Comparison of ENCODE assay signal across 21 cellular contexts in genomic region chr6:3515669-3516068, GRCh38. TPM values are rescaled to one million over a fixed set of nuclear protein-coding genes. Genes with fewer than 3 reads are reported as not detected.
DNase-seq lines count a peak whose midpoint lies in the region; ATAC-seq, FAIRE-seq and TF ChIP-seq lines count a peak whose summit lies in the region.
"Had no signal": no experiment of that assay in that cellular context is flagged by ENCODE, and none has a peak within 500 bp of the region (broad histone marks: within the 10 kb centered on the region; RNA-seq: fewer than 3 reads in every experiment).

No MANE protein-coding gene starts in this region.

- FAIRE-seq in A549 (lab: Jason Lieb, UNC) = no peak
- no peak for FAIRE-seq in K562 (lab: Jason Lieb, UNC)
- FAIRE-seq: A204.1, D721Med, G401.6, GM12891, GM19239 had no signal

- no peak overlapping the region for H2AK9ac ChIP-seq in IMR-90 (replicated peaks; ENCODE audit: low read depth, low read length, poor library complexity)

- TF ChIP-seq EP300 in A549 (IDR thresholded peaks at IDR 0.05) (no peak), K562 (IDR thresholded peaks at IDR 0.05; ENCODE audit: low read length) (no peak)

- intact Hi-C loops in IMR-90 (cut with micrococcal nuclease) (no loop called here), K562 (cut with micrococcal nuclease) (no loop called here)

- no peak for TF ChIP-seq CTCF in A549 (IDR thresholded peaks at IDR 0.05)
- no peak for TF ChIP-seq CTCF in IMR-90 (conservative IDR thresholded peaks at IDR 0.05; ENCODE audit: low read depth, low read length)
- no peak for TF ChIP-seq CTCF in K562 (IDR thresholded peaks at IDR 0.05 in 2 of 3, conservative IDR thresholded peaks at IDR 0.05 in 1 of 3; ENCODE audit: insufficient read depth in 2 of 3, low read depth in 1 of 3, low read length in 3 of 3)

- no peak overlapping the region for H3K14ac ChIP-seq in IMR-90 (replicated peaks; ENCODE audit: low read depth, low read length)

- POLR2A ChIA-PET in A549 (lab: Yijun Ruan, JAX) = no interaction called here
- POLR2A ChIA-PET in IMR-90 (lab: Charles Lee; ENCODE audit: unreplicated experiment) = no interaction called here
- POLR2A ChIA-PET in K562 (lab: Yijun Ruan, JAX) = interaction anchor here (0.9 kb wide), 1 partner anchor 54 kb away, joined by 3 read pairs; no protein-coding TSS in a partner anchor

- H2BK5ac ChIP-seq in IMR-90 (ENCODE audit: low read depth, low read length, poor library complexity, severe bottlenecking) = no peak overlapping the region

- H2AK5ac ChIP-seq in IMR-90 (ENCODE audit: low read depth, low read length) = no peak overlapping the region

- no peak overlapping the region for H4K8ac ChIP-seq in IMR-90 (ENCODE audit: low read depth in 2 of 2, low read length in 2 of 2)

- H3K27ac ChIP-seq in A549 = peak overlapping the region; percentile 35 to 56; a peak in 3 of 6 replicates
- no peak overlapping the region for H3K27ac ChIP-seq in IMR-90 (ENCODE audit: insufficient read depth, low read length)
- no peak overlapping the region for H3K27ac ChIP-seq in K562 (ENCODE audit: extremely low read depth, low read depth, low read length)
- H3K27ac ChIP-seq: BLaER1 had no signal

- 79% methylated on average over 1 of the region's 1 CpG for WGBS in A549 (ENCODE audit: missing lambda C conversion rate)
- WGBS in IMR-90 (ENCODE audit: extremely low coverage in 2 of 2, insufficient read length in 1 of 2), 2 experiments = no CpG with 5 or more reads among the region's 1 CpG
- WGBS in K562 (ENCODE audit: insufficient coverage, low coverage, missing lambda C conversion rate) = 4% methylated on average over 1 of the region's 1 CpG

- CTCF ChIA-PET in A549 (lab: Yijun Ruan, JAX) (interaction anchor here (3.4 kb wide), 1 partner anchor 9 kb away, joined by 8 read pairs; no protein-coding TSS in a partner anchor), IMR-90 (lab: Yijun Ruan, JAX) (no interaction called here), K562 (lab: Yijun Ruan, JAX; ENCODE audit: low intra/inter-chr PET ratio) (no interaction called here)

- H2BK20ac ChIP-seq in IMR-90 (ENCODE audit: low read depth, low read length) = no peak overlapping the region

- H3K18ac ChIP-seq in IMR-90 (ENCODE audit: low read depth, low read length) = no peak overlapping the region

- H4K20me1 ChIP-seq in IMR-90 (ENCODE audit: insufficient read depth, low read length) (no peaks in the 10 kb centered on the region), K562 (replicated peaks; ENCODE audit: control insufficient read depth, insufficient read depth, low read length) (0 out of 2 replicates have a peak, but pooled peaks cover 3% of the 10 kb centered on the region)
- H4K20me1 ChIP-seq: BLaER1 had no signal

- no peak overlapping the region for H4K5ac ChIP-seq in IMR-90 (ENCODE audit: low read depth, low read length)

- H3K36me3 ChIP-seq in IMR-90 (ENCODE audit: control insufficient read depth, insufficient read depth, low read length) (no peaks in the 10 kb centered on the region), K562 (ENCODE audit: control insufficient read depth, insufficient read depth, low read length) (no peaks in the 10 kb centered on the region)
- H3K36me3 ChIP-seq: BE2C, BLaER1 had no signal

- H4K91ac ChIP-seq in IMR-90 (ENCODE audit: insufficient read depth, low read depth, low read length) = no peak overlapping the region

- in situ Hi-C loops in IMR-90 (cut with MboI; ENCODE audit: low sequenced_read_pairs) = no loop called here
- in situ Hi-C loops in K562 (cut with MboI) = no loop called here

- H3K9me1 ChIP-seq in IMR-90 (ENCODE audit: insufficient read depth, low read length) (peaks cover 4% of the 10 kb centered on the region; the same call in 1 of the 2 replicates), K562 (ENCODE audit: control insufficient read depth, insufficient read depth, low read length) (no peaks in the 10 kb centered on the region)

- no peak for TF ChIP-seq POLR2A in A549 (IDR thresholded peaks at IDR 0.05; ENCODE audit: low read length)
- no peak for TF ChIP-seq POLR2A in IMR-90 (IDR thresholded peaks at IDR 0.05; ENCODE audit: low read depth, low read length)
- no peak for TF ChIP-seq POLR2A in K562 (conservative IDR thresholded peaks at IDR 0.05)

- no peaks in the 10 kb centered on the region for H3K79me2 ChIP-seq in K562 (ENCODE audit: control insufficient read depth, insufficient read depth, low read length)

- dilution Hi-C loops in IMR-90 (cut with HindIII; ENCODE audit: low sequenced_read_pairs, unreplicated experiment) = no loop called here

- H3K4me2 ChIP-seq in A549 = peak overlapping the region; percentile 42
- H3K4me2 ChIP-seq in IMR-90 (ENCODE audit: low read depth, low read length) = no peak overlapping the region
- no peak overlapping the region for H3K4me2 ChIP-seq in K562 (ENCODE audit: insufficient read depth, low read length)
- H3K4me2 ChIP-seq: BLaER1 had no signal

- H3K9ac ChIP-seq in IMR-90 (ENCODE audit: low read depth, low read length) (no peak overlapping the region), K562 (ENCODE audit: insufficient read depth in 1 of 2, low read depth in 2 of 2, low read length in 2 of 2) (no peak overlapping the region)
- H3K9ac ChIP-seq: BLaER1 had no signal

- no peaks in the 10 kb centered on the region for H3K79me1 ChIP-seq in IMR-90 (ENCODE audit: low read depth in 1 of 2, low read length in 2 of 2)

- H3K9me3 ChIP-seq in A549 = no peaks in the 10 kb centered on the region
- H3K9me3 ChIP-seq in IMR-90 (ENCODE audit: control insufficient read depth, insufficient read depth, low read length) = peaks cover 3% of the 10 kb centered on the region; the same call in 1 of the 2 replicates
- H3K9me3 ChIP-seq in K562 (replicated peaks; ENCODE audit: control insufficient read depth, insufficient read depth, low read depth, low read length) = no peaks in the 10 kb centered on the region
- H3K9me3 ChIP-seq: BE2C, BLaER1, Caco-2 had no signal

- H2BK15ac ChIP-seq in IMR-90 (ENCODE audit: low read depth, low read length) = no peak overlapping the region

- no peak for DNase-seq in A549 (ENCODE audit: low read depth in 1 of 2, low spot score in 1 of 2)
- no peak for DNase-seq in IMR-90
- DNase-seq in K562 (ENCODE audit: extremely low read depth in 1 of 4, low spot score in 3 of 4) = no peak
- DNase-seq in CD1c-positive myeloid dendritic cell (ENCODE audit: extremely low spot score) = no peak
- DNase-seq in left lobe of liver (ENCODE audit: low spot score) = no peak
- DNase-seq: 8988T; BE2C; C1 segment of cervical spinal cord; Caco-2; Calu3; CD4-positive, alpha-beta T cell; CD8-positive, alpha-beta T cell; DMS79 treated with DMSO at 0.1 percent for 48 hours; GF-D8 had no signal

- H3K4me1 ChIP-seq in A549 (peaks cover 37% of the 10 kb centered on the region), IMR-90 (ENCODE audit: control insufficient read depth, insufficient read depth, low read length) (peaks cover 16% of the 10 kb centered on the region), K562 (replicated peaks in 1 of 2; ENCODE audit: control insufficient read depth in 2 of 2, insufficient read depth in 2 of 2, low read length in 2 of 2) (peaks cover 9 to 13% of the 10 kb centered on the region in 2 experiments; a peak in 4 of 5 replicates)

- H3K4me3 ChIP-seq in A549 = no peak overlapping the region
- H3K4me3 ChIP-seq in IMR-90 (ENCODE audit: insufficient read depth, low read depth, low read length) = no peak overlapping the region
- H3K4me3 ChIP-seq in K562 = no peak overlapping the region
- H3K4me3 ChIP-seq: BLaER1 had no signal

- peaks cover 5% of the 10 kb centered on the region for H3K27me3 ChIP-seq in IMR-90 (ENCODE audit: control insufficient read depth, insufficient read depth, low read length)
- peaks cover 29 to 64% of the 10 kb centered on the region in 2 experiments for H3K27me3 ChIP-seq in K562 (ENCODE audit: control insufficient read depth in 2 of 2, insufficient read depth in 2 of 2, low read length in 2 of 2)
- H3K27me3 ChIP-seq: BE2C, BLaER1 had no signal

- no peak for TF ChIP-seq RAD21 in A549 (conservative IDR thresholded peaks at IDR 0.05 in 1 of 2, IDR thresholded peaks at IDR 0.05 in 1 of 2)
- TF ChIP-seq RAD21 in IMR-90 (IDR thresholded peaks at IDR 0.05; ENCODE audit: low read length) = no peak
- no peak for TF ChIP-seq RAD21 in K562 (CRISPR knock-in tag; conservative IDR thresholded peaks at IDR 0.05 in 1 of 2, IDR thresholded peaks at IDR 0.05 in 1 of 2)

- H3K4ac ChIP-seq in IMR-90 (ENCODE audit: low read depth, low read length) = no peak overlapping the region

- no peak overlapping the region for H3K56ac ChIP-seq in IMR-90 (ENCODE audit: extremely low read depth, insufficient read depth, low read length)

- H2AFZ ChIP-seq in IMR-90 (replicated peaks; ENCODE audit: low read length, poor library complexity) = no peak overlapping the region
- H2AFZ ChIP-seq in K562 (ENCODE audit: low read depth, low read length) = no peak overlapping the region

- H3K23ac ChIP-seq in IMR-90 (ENCODE audit: low read depth, low read length) = no peak overlapping the region

- no peak overlapping the region for H2BK120ac ChIP-seq in IMR-90 (ENCODE audit: low read depth, low read length)

- BruUV-seq in IMR-90 (replicated peaks; lab: Mats Ljungman, UMichigan) = no TSS peak
- BruUV-seq in K562 (replicated peaks; lab: Mats Ljungman, UMichigan) = no TSS peak

- no peak for ATAC-seq in A549
- no peak for ATAC-seq in IMR-90 (ENCODE audit: low read depth)
- no peak for ATAC-seq in K562
- no peak for ATAC-seq in left lobe of liver
- ATAC-seq: CD8-positive, alpha-beta T cell had no signal

RNA-seq across cellular contexts. Expression of gene SLC22A23, which starts 58.8 kb away (rescaled TPM):
- 4.4 and 9.3 TPM in 2 replicates for polyA plus RNA-seq in A549 (2011; rRNA removed)
- polyA plus RNA-seq in A549 (2012; cell fraction: cytosol; rRNA removed) = 3.0 and 3.9 TPM in 2 replicates
- polyA plus RNA-seq in A549 (2012; cell fraction: nucleus; rRNA removed) = 5.0 and 7.8 TPM in 2 replicates
- 5.1 to 6.3 TPM (median 6.2 TPM) in 3 replicates for polyA plus RNA-seq in A549 (2017; fragmentation: RNase III; extraction: RNeasy Plus Mini Kit Qiagen cat#74134 plus additional on column Dnase treatment)
- polyA minus RNA-seq in A549 (2011; rRNA and poly(A)+ RNA removed) = 11.4 and 14.7 TPM in 2 replicates
- 0.56 and 0.72 TPM in 2 replicates for total RNA-seq in IMR-90 (2012; rRNA removed)
- polyA plus RNA-seq in IMR-90 (2012; rRNA removed) = 1.1 and 1.6 TPM in 2 replicates
- 1.2 and 1.9 TPM in 2 replicates for polyA plus RNA-seq in IMR-90 (2012; cell fraction: cytosol; rRNA removed)
- polyA plus RNA-seq in IMR-90 (2012; cell fraction: nucleus; rRNA removed; ENCODE audit: low replicate concordance) = 1.9 TPM in 2 replicates
- total RNA-seq in K562 (2011; cell fraction: chromatin; rRNA removed; ENCODE audit: low replicate concordance) = 37.5 and 58.5 TPM in 2 replicates
- total RNA-seq in K562 (2011; cell fraction: nucleolus; rRNA removed) = 38.7 and 44.9 TPM in 2 replicates
- 41.6 and 49.3 TPM in 2 replicates for total RNA-seq in K562 (2011; cell fraction: nucleoplasm; rRNA removed)
- total RNA-seq in K562 (2014; rRNA removed) = 4.0 TPM in 2 replicates
- 1.6 and 1.9 TPM in 2 replicates for total RNA-seq in K562 (2014; rRNA removed; fragmentation: Illumina TruSeq; extraction: Trizol)
- total RNA-seq in K562 (2015; rRNA removed; fragmentation: Illumina TruSeq; extraction: Trizol) = 1.1 and 1.2 TPM in 2 replicates
- total RNA-seq in K562 (2021) = 7.3 and 8.7 TPM in 2 replicates
- 2.1 and 3.2 TPM in 2 replicates for polyA plus RNA-seq in K562 (2011; rRNA removed)
- 3.3 and 3.5 TPM in 2 replicates for polyA plus RNA-seq in K562 (2011; cell fraction: cytosol; rRNA removed)
- 7.3 and 12.9 TPM in 2 replicates for polyA plus RNA-seq in K562 (2011; cell fraction: nucleus; rRNA removed)
- polyA plus RNA-seq in K562 (2012) = 3.6 and 8.0 TPM in 2 replicates
- polyA plus RNA-seq in K562 (2014; fragmentation: Illumina TruSeq; extraction: Trizol) = 4.1 and 5.4 TPM in 2 replicates
- under 1 TPM; 0.30 to 0.32 TPM for polyA plus RNA-seq in K562 (2014; fragmentation: Nextera tagmentation; extraction: Ambion mirVana)
- polyA plus RNA-seq in K562 (2014; rRNA removed) = 2.5 and 4.7 TPM in 2 replicates
- 6.7 and 10.2 TPM in 2 replicates for polyA minus RNA-seq in K562 (2011; rRNA and poly(A)+ RNA removed)
- polyA minus RNA-seq in K562 (2011; cell fraction: cytosol; rRNA and poly(A)+ RNA removed) = 5.6 and 7.4 TPM in 2 replicates
- polyA minus RNA-seq in K562 (2011; cell fraction: nucleus; rRNA and poly(A)+ RNA removed) = 13.2 and 15.6 TPM in 2 replicates
- total RNA-seq in left lobe of liver = 16.9 TPM
- polyA plus RNA-seq: CD14-positive monocyte had no signal

Comparison
In these comparisons a context has a peak if more than half of its experiments do, and no peak if none do; other contexts are left out.
1. H3K27ac ChIP-seq: peak in A549 (2 of 2); none in IMR-90 (single experiment) and K562 (single experiment).
2. Of the 35 proteins assayed by ChIP-seq in both K562 and A549: peak only in K562: none; only in A549: MAFK; in both: none; in neither: 34.